1 cellular context compared by ENCODE assay signal in the genomic region with DNA sequence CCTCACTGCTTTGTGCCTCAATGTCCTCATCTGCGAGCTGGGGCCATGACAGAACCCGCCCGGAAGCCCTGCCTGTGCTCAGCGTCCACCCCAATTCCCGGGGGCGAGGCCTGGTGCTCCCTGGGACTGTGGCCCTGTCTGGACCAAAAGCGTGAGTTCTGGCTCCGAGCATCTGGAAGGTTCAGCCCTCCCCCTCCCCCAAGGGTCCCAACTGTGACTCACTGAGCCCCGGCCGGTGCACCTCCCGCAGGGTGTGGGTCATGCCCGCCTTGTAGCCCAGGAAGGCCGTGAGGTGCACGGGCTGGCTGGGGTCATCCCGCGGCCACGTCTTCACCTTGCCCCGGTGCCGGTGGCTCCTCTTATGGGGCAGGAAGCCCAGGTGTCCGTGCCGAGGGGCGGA.
TF ChIP-seq lines count a peak whose summit lies in the region.

No MANE protein-coding gene starts in this region.

TF ChIP-seq in HepG2, 621 proteins besides CTCF, POLR2A, EP300 and RAD21:
- no peak for TF ChIP-seq MEIS2 (CRISPR knock-in tag; IDR thresholded peaks at IDR 0.05)
- TF ChIP-seq ZNF280B (CRISPR knock-in tag; IDR thresholded peaks at IDR 0.05; ENCODE audit: borderline replicate concordance) = no peak
- no peak for TF ChIP-seq HMGA1 (CRISPR knock-in tag; conservative IDR thresholded peaks at IDR 0.05)
TF ChIP-seq in HepG2: peak in this region for 0.
